20 cellular contexts compared by ENCODE assay signal in genomic region chr2:230735884-230736283, GRCh38. TPM values are rescaled to one million over a fixed set of nuclear protein-coding genes. Genes with fewer than 3 reads are reported as not detected.
DNase-seq lines count a peak whose midpoint lies in the region; ATAC-seq, FAIRE-seq and TF ChIP-seq lines count a peak whose summit lies in the region.
"Had no signal": no experiment of that assay in that cellular context is flagged by ENCODE, and none has a peak within 500 bp of the region (broad histone marks: within the 10 kb centered on the region; RNA-seq: fewer than 3 reads in every experiment).

No MANE protein-coding gene starts in this region.

- intact Hi-C loops in naive thymus-derived CD4-positive, alpha-beta T cell (cut with micrococcal nuclease): no loop called here

- no peaks in the 10 kb centered on the region for H3K27me3 ChIP-seq in CD4-positive, CD25-positive, alpha-beta regulatory T cell (ENCODE audit: control insufficient read depth, insufficient read depth, low read length)
- no peaks in the 10 kb centered on the region for H3K27me3 ChIP-seq in naive thymus-derived CD4-positive, alpha-beta T cell (ENCODE audit: control insufficient read depth in 2 of 2, insufficient read depth in 2 of 2, low read length in 2 of 2)
- H3K27me3 ChIP-seq in right atrium auricular region: no peaks in the 10 kb centered on the region
- H3K27me3 ChIP-seq: SJCRH30 had no signal

- H3K27ac Mint-ChIP-seq in CD4-positive, CD25-positive, alpha-beta regulatory T cell: peak overlapping the region; percentile 10 to 87 (median 70)
- H3K27ac Mint-ChIP-seq in T-helper 17 cell: peak overlapping the region; percentile 93
- H3K27ac Mint-ChIP-seq in naive thymus-derived CD4-positive, alpha-beta T cell: peak overlapping the region in 8 of 9 donors; percentile 15 to 77 (median 58)

- peak overlapping the region in 2 of 4 donors; percentile 39 to 48 for H3K4me3 Mint-ChIP-seq in CD4-positive, CD25-positive, alpha-beta regulatory T cell
- no peak overlapping the region for H3K4me3 Mint-ChIP-seq in T-helper 17 cell
- H3K4me3 Mint-ChIP-seq in naive thymus-derived CD4-positive, alpha-beta T cell: peak overlapping the region in 9 of 10 donors; percentile 1 to 63 (median 46)

- peak overlapping the region; percentile 51 for H3K27ac ChIP-seq in CD4-positive, CD25-positive, alpha-beta regulatory T cell (ENCODE audit: insufficient read depth, low read length, poor library complexity, severe bottlenecking)
- no peak overlapping the region for H3K27ac ChIP-seq in naive thymus-derived CD4-positive, alpha-beta T cell (ENCODE audit: low read depth, low read length)
- H3K27ac ChIP-seq in right atrium auricular region: no peak overlapping the region
- H3K27ac ChIP-seq: SJCRH30 had no signal

- POLR2A ChIA-PET in naive thymus-derived CD4-positive, alpha-beta T cell (lab: Charles Lee): interaction anchor here (0.6 to 1.4 kb wide), 3 partner anchors 21 to 137 kb away, joined by 3 to 4 read pairs (median 3); no protein-coding TSS in a partner anchor

- peak overlapping the region; percentile 34 for H3K4me3 ChIP-seq in CD4-positive, CD25-positive, alpha-beta regulatory T cell (ENCODE audit: low read depth, low read length)
- no peak overlapping the region for H3K4me3 ChIP-seq in naive thymus-derived CD4-positive, alpha-beta T cell (ENCODE audit: low read length)
- H3K4me3 ChIP-seq in right atrium auricular region: no peak overlapping the region
- H3K4me3 ChIP-seq: SJCRH30 had no signal

- no peaks in the 10 kb centered on the region for H3K27me3 Mint-ChIP-seq in CD4-positive, CD25-positive, alpha-beta regulatory T cell
- H3K27me3 Mint-ChIP-seq in T-helper 17 cell: no peaks in the 10 kb centered on the region
- H3K27me3 Mint-ChIP-seq in naive thymus-derived CD4-positive, alpha-beta T cell: no peaks in the 10 kb centered on the region

- no peak for TF ChIP-seq CTCF in right atrium auricular region (IDR thresholded peaks at IDR 0.05)

- H3K4me1 ChIP-seq in CD4-positive, CD25-positive, alpha-beta regulatory T cell (ENCODE audit: control insufficient read depth, insufficient read depth, low read length, poor library complexity, severe bottlenecking): peaks cover 60% of the 10 kb centered on the region
- peaks cover 38 to 49% of the 10 kb centered on the region in 2 donors for H3K4me1 ChIP-seq in naive thymus-derived CD4-positive, alpha-beta T cell (ENCODE audit: control insufficient read depth in 2 of 2, insufficient read depth in 2 of 2, low read length in 2 of 2)
- peaks cover 0 to 38% of the 10 kb centered on the region in 2 donors for H3K4me1 ChIP-seq in right atrium auricular region
- H3K4me1 ChIP-seq: SJCRH30 had no signal

- TF ChIP-seq POLR2A in GM12891 (IDR thresholded peaks at IDR 0.05; ENCODE audit: low read depth, low read length): no peak

- CTCF ChIA-PET in naive thymus-derived CD4-positive, alpha-beta T cell (lab: Charles Lee): interaction anchor here (1.9 kb wide), 1 partner anchor 22 kb away, joined by 4 read pairs; no protein-coding TSS in a partner anchor

- no peaks in the 10 kb centered on the region for H3K9me3 ChIP-seq in CD4-positive, CD25-positive, alpha-beta regulatory T cell (ENCODE audit: control insufficient read depth in 2 of 2, low read length in 2 of 2)
- H3K9me3 ChIP-seq in T-helper 17 cell (ENCODE audit: control insufficient read depth, low read length, poor library complexity, severe bottlenecking): no peaks in the 10 kb centered on the region
- no peaks in the 10 kb centered on the region for H3K9me3 ChIP-seq in naive thymus-derived CD4-positive, alpha-beta T cell (ENCODE audit: control insufficient read depth in 2 of 3, low read length in 3 of 3)
- no peaks in the 10 kb centered on the region for H3K9me3 ChIP-seq in right atrium auricular region
- H3K9me3 ChIP-seq: SJCRH30 had no signal

- peaks cover 5% of the 10 kb centered on the region for H3K36me3 ChIP-seq in CD4-positive, CD25-positive, alpha-beta regulatory T cell (ENCODE audit: control insufficient read depth, insufficient read depth, low read length)
- H3K36me3 ChIP-seq in naive thymus-derived CD4-positive, alpha-beta T cell (ENCODE audit: control insufficient read depth in 2 of 3, insufficient read depth in 3 of 3, low read length in 3 of 3): no peaks in the 10 kb centered on the region
- H3K36me3 ChIP-seq in right atrium auricular region: no peaks in the 10 kb centered on the region
- H3K36me3 ChIP-seq: SJCRH30 had no signal

- peaks cover 64 to 89% (median 84%) of the 10 kb centered on the region in 4 donors for H3K4me1 Mint-ChIP-seq in CD4-positive, CD25-positive, alpha-beta regulatory T cell
- peaks cover 65% of the 10 kb centered on the region for H3K4me1 Mint-ChIP-seq in T-helper 17 cell
- peaks cover 57 to 94% (median 91%) of the 10 kb centered on the region in 7 donors for H3K4me1 Mint-ChIP-seq in naive thymus-derived CD4-positive, alpha-beta T cell

- FAIRE-seq in GM12891 (lab: Jason Lieb, UNC): peak; percentile 89

- no peaks in the 10 kb centered on the region for H3K9me3 Mint-ChIP-seq in CD4-positive, CD25-positive, alpha-beta regulatory T cell
- H3K9me3 Mint-ChIP-seq in naive thymus-derived CD4-positive, alpha-beta T cell: no peaks in the 10 kb centered on the region

- no peak for ATAC-seq in CD4-positive, CD25-positive, alpha-beta regulatory T cell (ENCODE audit: low read depth in 2 of 2)
- ATAC-seq in T-helper 17 cell: no peak
- ATAC-seq in naive thymus-derived CD4-positive, alpha-beta T cell: no peak
- ATAC-seq: left cardiac atrium had no signal

- DNase-seq in CD4-positive, CD25-positive, alpha-beta regulatory T cell: peak in 1 of 3 donors; percentile 34
- DNase-seq in GM12891 (ENCODE audit: insufficient read length, low spot score): no peak
- DNase-seq in T-helper 17 cell: no peak
- DNase-seq in naive thymus-derived CD4-positive, alpha-beta T cell: no peak
- DNase-seq in kidney tubule cell (ENCODE audit: low spot score): no peak
- DNase-seq in SIG-M5 (lab: John Stamatoyannopoulos, UW): no peak
- DNase-seq in right atrium auricular region (ENCODE audit: low spot score): no peak
- DNase-seq in RKO (ENCODE audit: low spot score): no peak
- DNase-seq: activated CD8-positive, alpha-beta memory T cell treated with anti-CD3 and anti-CD28 coated beads for 24 hours; central memory CD4-positive, alpha-beta T cell; DMS 273 treated with DMSO at 0.1 percent for 48 hours; GOT3; hypothalamus; Kasumi-1; left cardiac atrium; NCI-H1694; NCI-H446; SJCRH30; stimulated activated CD4-positive, alpha-beta T cell treated with anti-CD3 and anti-CD28 coated beads, Interleukin-15, amount 100 ng/mL, for 24 hours; substantia nigra had no signal

- H3K36me3 Mint-ChIP-seq in CD4-positive, CD25-positive, alpha-beta regulatory T cell: peaks cover 20% of the 10 kb centered on the region
- H3K36me3 Mint-ChIP-seq in T-helper 17 cell (ENCODE audit: low read depth): peaks cover 4% of the 10 kb centered on the region
- peaks cover 0 to 26% (median 13%) of the 10 kb centered on the region in 5 donors for H3K36me3 Mint-ChIP-seq in naive thymus-derived CD4-positive, alpha-beta T cell

TF ChIP-seq in GM12891, 5 proteins besides CTCF, POLR2A, EP300 and RAD21:
- no peak for TF ChIP-seq SPI1 (IDR thresholded peaks at IDR 0.05; ENCODE audit: low read depth, low read length)
- no peak for TF ChIP-seq POLR2AphosphoS5 (IDR thresholded peaks at IDR 0.05; ENCODE audit: low read depth, low read length)
- no peak for TF ChIP-seq PAX5 (IDR thresholded peaks at IDR 0.05; ENCODE audit: insufficient read depth, low read length, severe bottlenecking)
TF ChIP-seq in GM12891: peak in this region for 0.

RNA-seq across cellular contexts. Expression of gene CAB39, which starts 23.2 kb away (rescaled TPM):
- 114 TPM for total RNA-seq in CD4-positive, CD25-positive, alpha-beta regulatory T cell
- 10 to 100 TPM; 64.3 to 88.4 (median 78.3) TPM for polyA plus RNA-seq in CD4-positive, CD25-positive, alpha-beta regulatory T cell
- 40.5 TPM for polyA plus RNA-seq in GM12891 (2012; ENCODE audit: low read depth, missing spikeins)
- total RNA-seq in T-helper 17 cell: 10 to 100 TPM; 82.3 to 89.8 TPM
- total RNA-seq in naive thymus-derived CD4-positive, alpha-beta T cell: 100 to 1,000 TPM in 2 of 5 experiments, 10 to 100 TPM in 3; 71.0 to 186 (median 95.4) TPM
- polyA plus RNA-seq in naive thymus-derived CD4-positive, alpha-beta T cell: 10 to 100 TPM; 73.1 to 79.4 TPM
- 10 to 100 TPM; 66.1 to 81.5 TPM for total RNA-seq in right atrium auricular region
